ENCODE assay signal across 9 cellular contexts in genomic region chr5:126595486-126596083, GRCh38. TPM values are rescaled to one million over a fixed set of nuclear protein-coding genes. Genes with fewer than 3 reads are reported as not detected.
DNase-seq lines count a peak whose midpoint lies in the region; ATAC-seq and TF ChIP-seq lines count a peak whose summit lies in the region.
"Had no signal": no experiment of that assay in that cellular context is flagged by ENCODE, and none has a peak within 500 bp of the region (broad histone marks: within the 10 kb centered on the region; RNA-seq: fewer than 3 reads in every experiment).

No MANE protein-coding gene starts in this region.

- no peak overlapping the region for H3K27ac Mint-ChIP-seq in activated naive CD4-positive, alpha-beta T cell treated with anti-CD3 and anti-CD28 coated beads, Interleukin-2, amount 10 ng/mL, durations not matched to agents 7 days and 5 days
- H3K27ac Mint-ChIP-seq in stimulated activated naive CD8-positive, alpha-beta T cell treated with anti-CD3 and anti-CD28 coated beads, Interleukin-15, Interleukin-2, amounts not matched to agents 100 ng/mL and 50 ng/mL, for 24 hours: no peak overlapping the region

- CTCF ChIA-PET in activated naive CD4-positive, alpha-beta T cell treated with anti-CD3 and anti-CD28 coated beads, Interleukin-2, amount 10 ng/mL, durations not matched to agents 7 days and 5 days (lab: Charles Lee): interaction anchor here (0.6 to 1.7 kb wide), 2 partner anchors 10 to 32 kb away, joined by 3 to 7 read pairs; no protein-coding TSS in a partner anchor

- H3K9me3 ChIP-seq in SJCRH30 (replicated peaks): no peaks in the 10 kb centered on the region
- no peaks in the 10 kb centered on the region for H3K9me3 ChIP-seq in right cardiac atrium (ENCODE audit: control insufficient read depth, low read length)
- H3K9me3 ChIP-seq: thyroid gland had no signal

- H3K27ac ChIP-seq in SJCRH30 (peak overlapping the region; percentile 83), right cardiac atrium (ENCODE audit: low read length) (peak overlapping the region; percentile 78)

- H3K36me3 Mint-ChIP-seq in activated naive CD4-positive, alpha-beta T cell treated with anti-CD3 and anti-CD28 coated beads, Interleukin-2, amount 10 ng/mL, durations not matched to agents 7 days and 5 days: no peaks in the 10 kb centered on the region
- no peaks in the 10 kb centered on the region for H3K36me3 Mint-ChIP-seq in stimulated activated naive CD8-positive, alpha-beta T cell treated with anti-CD3 and anti-CD28 coated beads, Interleukin-15, Interleukin-2, amounts not matched to agents 100 ng/mL and 50 ng/mL, for 24 hours (ENCODE audit: low read depth)

- H3K27me3 Mint-ChIP-seq in activated naive CD4-positive, alpha-beta T cell treated with anti-CD3 and anti-CD28 coated beads, Interleukin-2, amount 10 ng/mL, durations not matched to agents 7 days and 5 days: peaks cover 35% of the 10 kb centered on the region
- H3K27me3 Mint-ChIP-seq in stimulated activated naive CD8-positive, alpha-beta T cell treated with anti-CD3 and anti-CD28 coated beads, Interleukin-15, Interleukin-2, amounts not matched to agents 100 ng/mL and 50 ng/mL, for 24 hours: peaks cover 15% of the 10 kb centered on the region

- H3K9me3 Mint-ChIP-seq in activated naive CD4-positive, alpha-beta T cell treated with anti-CD3 and anti-CD28 coated beads, Interleukin-2, amount 10 ng/mL, durations not matched to agents 7 days and 5 days: no peaks in the 10 kb centered on the region
- no peaks in the 10 kb centered on the region for H3K9me3 Mint-ChIP-seq in stimulated activated naive CD8-positive, alpha-beta T cell treated with anti-CD3 and anti-CD28 coated beads, Interleukin-15, Interleukin-2, amounts not matched to agents 100 ng/mL and 50 ng/mL, for 24 hours

- intact Hi-C loops in right cardiac atrium (cut with DNase I): loop anchor here in 3 of 4 donors (5.0 to 10.0 kb wide), 3 partner anchors 241 to 258 kb away; no protein-coding TSS in a partner anchor

- H3K4me3 ChIP-seq in SJCRH30 (peak overlapping the region; percentile 64), right cardiac atrium (ENCODE audit: low read length) (peak overlapping the region; percentile 98)

- no peak for DNase-seq in activated naive CD4-positive, alpha-beta T cell treated with anti-CD3 and anti-CD28 coated beads, Interleukin-2, amount 10 ng/mL, durations not matched to agents 7 days and 5 days
- DNase-seq in activated naive CD4-positive, alpha-beta T cell treated with Interleukin-2 at 50 U/mL for 16 hours: no peak
- no peak for DNase-seq in SJCRH30
- peak in 1 of 3 donors; percentile 58 for DNase-seq in right cardiac atrium
- no peak for DNase-seq in epidermal melanocyte (ENCODE audit: insufficient read length, low spot score)
- no peak for DNase-seq in erythroblast (lab: John Stamatoyannopoulos, UW)
- no peak for DNase-seq in germinal center (ENCODE audit: low spot score)

- H3K4me1 Mint-ChIP-seq in activated naive CD4-positive, alpha-beta T cell treated with anti-CD3 and anti-CD28 coated beads, Interleukin-2, amount 10 ng/mL, durations not matched to agents 7 days and 5 days: peaks cover 17% of the 10 kb centered on the region
- H3K4me1 Mint-ChIP-seq in stimulated activated naive CD8-positive, alpha-beta T cell treated with anti-CD3 and anti-CD28 coated beads, Interleukin-15, Interleukin-2, amounts not matched to agents 100 ng/mL and 50 ng/mL, for 24 hours (ENCODE audit: low read depth): peaks cover 15% of the 10 kb centered on the region

- peak overlapping the region; percentile 37 for H3K4me3 Mint-ChIP-seq in activated naive CD4-positive, alpha-beta T cell treated with anti-CD3 and anti-CD28 coated beads, Interleukin-2, amount 10 ng/mL, durations not matched to agents 7 days and 5 days
- peak overlapping the region; percentile 79 for H3K4me3 Mint-ChIP-seq in stimulated activated naive CD8-positive, alpha-beta T cell treated with anti-CD3 and anti-CD28 coated beads, Interleukin-15, Interleukin-2, amounts not matched to agents 100 ng/mL and 50 ng/mL, for 24 hours

- H3K4me1 ChIP-seq in SJCRH30 (no peaks in the 10 kb centered on the region), right cardiac atrium (ENCODE audit: control insufficient read depth, insufficient read depth, low read length) (no peaks in the 10 kb centered on the region)

- whole genome bisulfite sequencing in right cardiac atrium: 59% methylated on average over 22 of the region's 22 CpGs

- TF ChIP-seq POLR2A in erythroblast (IDR thresholded peaks at IDR 0.05; ENCODE audit: low read length): no peak

- peaks cover 10% of the 10 kb centered on the region for H3K36me3 ChIP-seq in SJCRH30
- H3K36me3 ChIP-seq: thyroid gland had no signal

- H3K27me3 ChIP-seq in SJCRH30: no peaks in the 10 kb centered on the region
- H3K27me3 ChIP-seq in right cardiac atrium (ENCODE audit: control insufficient read depth, insufficient read depth): no peaks in the 10 kb centered on the region
- H3K27me3 ChIP-seq: thyroid gland had no signal

- ATAC-seq in right cardiac atrium: no peak

RNA-seq across cellular contexts. Expression of gene ALDH7A1, which starts 0.6 kb away (rescaled TPM):
- 60.0 and 61.1 TPM in 2 replicates for total RNA-seq in SJCRH30 (2014; rRNA removed; shearing (Covaris generic))
- total RNA-seq in right cardiac atrium: 10 to 100 TPM; 26.1 to 50.3 (median 32.7) TPM
- polyA plus RNA-seq in right cardiac atrium: 31.6 TPM

RNA-seq across cellular contexts. Expression of gene PHAX, which starts 5.2 kb away (rescaled TPM):
- total RNA-seq in SJCRH30 (2014; rRNA removed; shearing (Covaris generic)): 57.1 and 64.6 TPM in 2 replicates
- 10 to 100 TPM; 26.8 to 34.3 (median 33.9) TPM for total RNA-seq in right cardiac atrium
- 23.8 TPM for polyA plus RNA-seq in right cardiac atrium
